7 cellular contexts compared by ENCODE assay signal in genomic region chr5:172223901-172224873, GRCh38. TPM values are rescaled to one million over a fixed set of nuclear protein-coding genes. Genes with fewer than 3 reads are reported as not detected.
DNase-seq lines count a peak whose midpoint lies in the region; ATAC-seq and TF ChIP-seq lines count a peak whose summit lies in the region.

No MANE protein-coding gene starts in this region.

- CTCF ChIA-PET in activated CD8-positive, alpha-beta T cell treated with anti-CD3 and anti-CD28 coated beads, Interleukin-2, amount 10 ng/mL, durations not matched to agents 7 days and 5 days (lab: Charles Lee) = interaction anchor here (0.7 to 1.2 kb wide), 4 partner anchors 35 to 59 kb away, joined by 3 to 4 read pairs (median 3); no protein-coding TSS in a partner anchor
- CTCF ChIA-PET in Calu3 (lab: Charles Lee) = no interaction called here

- peak overlapping the region; percentile 15 for H3K4me3 Mint-ChIP-seq in activated CD8-positive, alpha-beta T cell treated with anti-CD3 and anti-CD28 coated beads, Interleukin-2, amount 10 ng/mL, durations not matched to agents 7 days and 5 days
- no peak overlapping the region for H3K4me3 Mint-ChIP-seq in Calu3 (ENCODE audit: low read depth, unreplicated experiment)

- ATAC-seq in GM19351 (IDR thresholded peaks at IDR 0.05; ENCODE audit: unreplicated experiment) = peak; percentile 77
- ATAC-seq in HG02943 (IDR thresholded peaks at IDR 0.05; ENCODE audit: low read depth, unreplicated experiment) = peak; percentile 78
- peak; percentile 90 for ATAC-seq in activated CD8-positive, alpha-beta T cell treated with anti-CD3 and anti-CD28 coated beads, Interleukin-2, amount 10 ng/mL, durations not matched to agents 7 days and 5 days

- no TSS peak for BruUV-seq in Calu3 (replicated peaks; lab: Mats Ljungman, UMichigan)

- peaks cover 4% of the 10 kb centered on the region for H3K9me3 Mint-ChIP-seq in activated CD8-positive, alpha-beta T cell treated with anti-CD3 and anti-CD28 coated beads, Interleukin-2, amount 10 ng/mL, durations not matched to agents 7 days and 5 days (ENCODE audit: insufficient read depth)
- H3K9me3 Mint-ChIP-seq in Calu3 (ENCODE audit: low read depth, unreplicated experiment) = no peaks in the 10 kb centered on the region

- no peaks in the 10 kb centered on the region for H3K27me3 Mint-ChIP-seq in activated CD8-positive, alpha-beta T cell treated with anti-CD3 and anti-CD28 coated beads, Interleukin-2, amount 10 ng/mL, durations not matched to agents 7 days and 5 days (ENCODE audit: low read depth)
- H3K27me3 Mint-ChIP-seq in Calu3 (ENCODE audit: unreplicated experiment) = no peaks in the 10 kb centered on the region

- DNase-seq in activated CD8-positive, alpha-beta T cell treated with anti-CD3 and anti-CD28 coated beads, Interleukin-2, amount 10 ng/mL, durations not matched to agents 7 days and 5 days = peak; percentile 46
- DNase-seq in stimulated activated CD4-positive, alpha-beta T cell treated with anti-CD3 and anti-CD28 coated beads, TNF-alpha, amount 100 ng/mL, for 48 hours (ENCODE audit: low read depth in 3 of 3) = peak; percentile 14 to 67 (median 32)
- DNase-seq in Calu3 (no peak), NK-92 (lab: John Stamatoyannopoulos, UW; ENCODE audit: unreplicated experiment) (no peak), SW 1271 (lab: John Stamatoyannopoulos, UW) (no peak)

- H3K4me1 Mint-ChIP-seq in activated CD8-positive, alpha-beta T cell treated with anti-CD3 and anti-CD28 coated beads, Interleukin-2, amount 10 ng/mL, durations not matched to agents 7 days and 5 days (ENCODE audit: low read depth) = peaks cover 28% of the 10 kb centered on the region
- no peaks in the 10 kb centered on the region for H3K4me1 Mint-ChIP-seq in Calu3 (ENCODE audit: low read depth, unreplicated experiment)

- intact Hi-C loops in Calu3 (cut with micrococcal nuclease; ENCODE audit: unreplicated experiment) = no loop called here

- H3K27ac Mint-ChIP-seq in activated CD8-positive, alpha-beta T cell treated with anti-CD3 and anti-CD28 coated beads, Interleukin-2, amount 10 ng/mL, durations not matched to agents 7 days and 5 days = peak overlapping the region; percentile 79
- H3K27ac Mint-ChIP-seq in Calu3 (ENCODE audit: unreplicated experiment) = no peak overlapping the region

- H3K36me3 Mint-ChIP-seq in activated CD8-positive, alpha-beta T cell treated with anti-CD3 and anti-CD28 coated beads, Interleukin-2, amount 10 ng/mL, durations not matched to agents 7 days and 5 days (ENCODE audit: low read depth) = peaks cover 55% of the 10 kb centered on the region
- peaks cover 22% of the 10 kb centered on the region for H3K36me3 Mint-ChIP-seq in Calu3 (ENCODE audit: insufficient read depth, unreplicated experiment)

- TF ChIP-seq CTCF in Calu3 (IDR thresholded peaks at IDR 0.05; ENCODE audit: unreplicated experiment) = no peak

- POLR2A ChIA-PET in activated CD8-positive, alpha-beta T cell treated with anti-CD3 and anti-CD28 coated beads, Interleukin-2, amount 10 ng/mL, durations not matched to agents 7 days and 5 days (lab: Charles Lee) = interaction anchor here (1.2 kb wide), 1 partner anchor 10 kb away, joined by 3 read pairs; no protein-coding TSS in a partner anchor

RNA-seq across cellular contexts. Expression of gene EFCAB9, which starts 30.2 kb away (rescaled TPM):
- total RNA-seq in activated CD8-positive, alpha-beta T cell treated with anti-CD3 and anti-CD28 coated beads, Interleukin-2, amount 10 ng/mL, durations not matched to agents 7 days and 5 days = not detected
- total RNA-seq in Calu3 (2022) = not detected in 2 replicates

RNA-seq across cellular contexts. Expression of gene STK10, which starts 36.2 kb away (rescaled TPM):
- 100 to 1,000 TPM; 294 to 299 TPM for total RNA-seq in activated CD8-positive, alpha-beta T cell treated with anti-CD3 and anti-CD28 coated beads, Interleukin-2, amount 10 ng/mL, durations not matched to agents 7 days and 5 days
- total RNA-seq in Calu3 (2022) = 27.4 and 32.1 TPM in 2 replicates

RNA-seq across cellular contexts. Expression of gene UBTD2, which starts 59.4 kb away (rescaled TPM):
- total RNA-seq in activated CD8-positive, alpha-beta T cell treated with anti-CD3 and anti-CD28 coated beads, Interleukin-2, amount 10 ng/mL, durations not matched to agents 7 days and 5 days = 10 to 100 TPM; 12.0 to 12.8 TPM
- total RNA-seq in Calu3 (2022) = 18.8 and 21.1 TPM in 2 replicates

Comparison
In these comparisons a context has a peak if more than half of its experiments do, and no peak if none do; other contexts are left out.
1. DNase-seq: peak in activated CD8-positive, alpha-beta T cell treated with anti-CD3 and anti-CD28 coated beads, Interleukin-2, amount 10 ng/mL, durations not matched to agents 7 days and 5 days (single experiment) and stimulated activated CD4-positive, alpha-beta T cell treated with anti-CD3 and anti-CD28 coated beads, TNF-alpha, amount 100 ng/mL, for 48 hours (3 of 3); none in Calu3 (single experiment), NK-92 (single experiment) and SW 1271 (0 of 2).
2. Peak in every context shown above with its lines, with median percentiles within 50 percentile points of each other: ATAC-seq.